Comparison of ENCODE assay signal across 2 cellular contexts in the genomic region with DNA sequence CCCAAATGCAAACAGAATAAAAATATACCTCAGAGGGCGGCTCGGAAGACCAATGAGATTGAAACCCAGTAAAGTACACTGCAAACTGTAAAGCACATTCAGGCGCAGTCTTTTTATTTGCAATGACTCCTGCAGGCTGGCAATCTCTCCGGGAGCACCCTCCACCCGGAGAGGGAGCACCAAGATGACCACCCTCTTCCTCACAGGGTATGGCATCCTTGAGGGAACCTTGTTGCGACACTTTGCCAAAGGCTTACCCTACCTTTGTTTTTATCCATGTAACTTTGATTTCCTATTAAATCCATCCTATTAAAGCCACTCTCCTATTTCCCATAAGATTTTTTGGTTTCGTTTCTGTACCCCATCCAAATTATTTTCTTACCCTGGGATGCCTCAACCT.
TF ChIP-seq lines count a peak whose summit lies in the region.

No MANE protein-coding gene starts in this region.

TF ChIP-seq in HepG2, 621 proteins besides CTCF, POLR2A, EP300 and RAD21:
- TF ChIP-seq KMT2B (CRISPR knock-in tag; IDR thresholded peaks at IDR 0.05), result no peak
- peak; percentile 51; the same call in 1 of the 2 replicates for TF ChIP-seq CEBPB (IDR thresholded peaks at IDR 0.05; ENCODE audit: borderline replicate concordance, low read depth, low read length)
- TF ChIP-seq ZNF180 (CRISPR knock-in tag; IDR thresholded peaks at IDR 0.05; ENCODE audit: borderline replicate concordance, low read depth), result no peak
- no peak for TF ChIP-seq ZNF703 (CRISPR knock-in tag; IDR thresholded peaks at IDR 0.05; ENCODE audit: borderline replicate concordance)
- TF ChIP-seq STAG1 (CRISPR knock-in tag; IDR thresholded peaks at IDR 0.05), result no peak
- no peak for TF ChIP-seq MATR3 (CRISPR knock-in tag; IDR thresholded peaks at IDR 0.05)
- TF ChIP-seq TBX2 (CRISPR knock-in tag; IDR thresholded peaks at IDR 0.05; ENCODE audit: borderline replicate concordance), result no peak
- TF ChIP-seq PLRG1 (conservative IDR thresholded peaks at IDR 0.05), result no peak
- TF ChIP-seq ZNF263 (CRISPR knock-in tag; IDR thresholded peaks at IDR 0.05), result peak; percentile 83
- TF ChIP-seq ZSCAN22 (CRISPR knock-in tag; IDR thresholded peaks at IDR 0.05), result no peak
- no peak for TF ChIP-seq SMAD3 (CRISPR knock-in tag; IDR thresholded peaks at IDR 0.05)

TF ChIP-seq in K562, 482 proteins besides CTCF, POLR2A, EP300 and RAD21:
- no peak for TF ChIP-seq MCM5 (IDR thresholded peaks at IDR 0.05; ENCODE audit: low read depth)
- TF ChIP-seq ZNF589 (CRISPR knock-in tag; IDR thresholded peaks at IDR 0.05; ENCODE audit: low read depth), result no peak
- TF ChIP-seq RBM17 (IDR thresholded peaks at IDR 0.05; ENCODE audit: borderline replicate concordance, low read depth, low read length), result no peak
- TF ChIP-seq ZNF263 (CRISPR knock-in tag; IDR thresholded peaks at IDR 0.05; ENCODE audit: borderline replicate concordance), result peak; percentile 82
- no peak for TF ChIP-seq TBL1XR1 (IDR thresholded peaks at IDR 0.05; ENCODE audit: low read length in 2 of 2)
- no peak for TF ChIP-seq ZNF696 (CRISPR knock-in tag; conservative IDR thresholded peaks at IDR 0.05)
